In genomic region chr10:52106895-52107294, GRCh38 we compare ENCODE assay signal across 25 cellular contexts.
DNase-seq lines count a peak whose midpoint lies in the region; FAIRE-seq and TF ChIP-seq lines count a peak whose summit lies in the region.
"Had no signal": no experiment of that assay in that cellular context is flagged by ENCODE, and none has a peak within 500 bp of the region (broad histone marks: within the 10 kb centered on the region; RNA-seq: fewer than 3 reads in every experiment).

No MANE protein-coding gene starts in this region.

- no peak overlapping the region for H3K27ac ChIP-seq in osteoblast (ENCODE audit: low read depth, low read length)
- H3K27ac ChIP-seq: dorsolateral prefrontal cortex, KMS-11 had no signal

- no peak overlapping the region for H3K4me2 ChIP-seq in osteoblast (ENCODE audit: insufficient read depth, low read length)
- H3K4me2 ChIP-seq: KMS-11 had no signal

- no peaks in the 10 kb centered on the region for H3K9me3 ChIP-seq in osteoblast (ENCODE audit: low read depth, low read length)

- no peaks in the 10 kb centered on the region for H4K20me1 ChIP-seq in osteoblast (ENCODE audit: insufficient read depth, low read length)

- no peaks in the 10 kb centered on the region for H3K36me3 ChIP-seq in osteoblast (ENCODE audit: insufficient read depth, low read length)

- TF ChIP-seq CTCF in osteoblast (IDR thresholded peaks at IDR 0.05; ENCODE audit: extremely low read depth, low read depth, low read length), result no peak

- DNase-seq in NCI-H1417 (lab: John Stamatoyannopoulos, UW) (peak in 2 of 3 experiments; percentile 13 to 19), NCI-H1417 treated with DMSO at 0.1 percent for 48 hours (lab: John Stamatoyannopoulos, UW) (no peak), NCI-H510A treated with DMSO at 0.1 percent for 48 hours (lab: John Stamatoyannopoulos, UW) (peak; percentile 59), foreskin melanocyte (peak; percentile 10), osteoblast (ENCODE audit: insufficient read length, low spot score, missing footprints) (peak; percentile 2), NCI-H2107 treated with DMSO at 0.1 percent for 48 hours (lab: John Stamatoyannopoulos, UW; ENCODE audit: unreplicated experiment) (no peak), NAMALWA (ENCODE audit: low spot score) (no peak), frontal cortex (ENCODE audit: low spot score in 2 of 2) (no peak)
- DNase-seq: 8988T; activated CD4-positive, alpha-beta T cell treated with anti-CD3 and anti-CD28 coated beads for 36 hours; activated naive CD4-positive, alpha-beta T cell treated with anti-CD3 and anti-CD28 coated beads, Interleukin-2, amount 10 ng/mL, durations not matched to agents 7 days and 5 days; activated T-cell treated with anti-CD3 and anti-CD28 coated beads, Interleukin-2, amount 50 U/mL, for 48 hours; CD8-positive, alpha-beta memory T cell; DND-41; dorsolateral prefrontal cortex; hypothalamus; NCI-H1930; small intestine; stimulated activated CD4-positive, alpha-beta T cell treated with anti-CD3 and anti-CD28 coated beads, Interleukin-4, amount 100 ng/mL, for 1 hour; stimulated activated naive CD4-positive, alpha-beta T cell treated with Interleukin-2 at 50 U/mL for 16 hours; SW 1271 had no signal

- FAIRE-seq in frontal cortex (lab: Jason Lieb, UNC), result no peak
- FAIRE-seq: endothelial cell of umbilical vein, GM12891, small intestine had no signal

- H3K27me3 ChIP-seq in osteoblast (ENCODE audit: insufficient read depth, low read length), result no peaks in the 10 kb centered on the region
- H3K27me3 ChIP-seq: dorsolateral prefrontal cortex had no signal

- H3K4me1 ChIP-seq in osteoblast (ENCODE audit: insufficient read depth, low read length), result no peaks in the 10 kb centered on the region

- H3K79me2 ChIP-seq in osteoblast (ENCODE audit: insufficient read depth, low read length), result no peaks in the 10 kb centered on the region

- no peak overlapping the region for H3K4me3 ChIP-seq in osteoblast (ENCODE audit: insufficient read depth, low read length)
- H3K4me3 ChIP-seq: dorsolateral prefrontal cortex, lung had no signal

- no peak overlapping the region for H2AFZ ChIP-seq in osteoblast (ENCODE audit: low read length)

Comparison
In these comparisons a context has a peak if more than half of its experiments do, and no peak if none do; other contexts are left out.
1. DNase-seq: peak in NCI-H1417 (2 of 3), NCI-H510A treated with DMSO at 0.1 percent for 48 hours (single experiment), foreskin melanocyte (single experiment) and osteoblast (single experiment); none in NCI-H1417 treated with DMSO at 0.1 percent for 48 hours (single experiment), NCI-H2107 treated with DMSO at 0.1 percent for 48 hours (single experiment), NAMALWA (single experiment) and frontal cortex (0 of 2).